ENCODE assay signal across 13 cellular contexts in genomic region chr9:129720181-129720864, GRCh38. TPM values are rescaled to one million over a fixed set of nuclear protein-coding genes. Genes with fewer than 3 reads are reported as not detected.
DNase-seq lines count a peak whose midpoint lies in the region; ATAC-seq and TF ChIP-seq lines count a peak whose summit lies in the region.
"Had no signal": no experiment of that assay in that cellular context is flagged by ENCODE, and none has a peak within 500 bp of the region (broad histone marks: within the 10 kb centered on the region; RNA-seq: fewer than 3 reads in every experiment).

No MANE protein-coding gene starts in this region.

- WGBS in transverse colon (ENCODE audit: low coverage in 1 of 2), 2 donors: 78 to 85% methylated on average over 14 to 31 of the region's 31 CpGs

- no peaks in the 10 kb centered on the region for H3K9me3 Mint-ChIP-seq in MCF 10A (ENCODE audit: unreplicated experiment)
- H3K9me3 Mint-ChIP-seq: stimulated activated effector memory CD8-positive, alpha-beta T cell treated with anti-CD3 and anti-CD28 coated beads, Interleukin-12 subunit alpha, Interleukin-12 subunit beta, amount 100 ng/mL, for 72 hours had no signal

- no peaks in the 10 kb centered on the region for H3K27me3 ChIP-seq in breast epithelium
- no peaks in the 10 kb centered on the region for H3K27me3 ChIP-seq in transverse colon

- no peak overlapping the region for H3K27ac Mint-ChIP-seq in MCF 10A (ENCODE audit: low read depth, unreplicated experiment)
- H3K27ac Mint-ChIP-seq: stimulated activated effector memory CD8-positive, alpha-beta T cell treated with anti-CD3 and anti-CD28 coated beads, Interleukin-12 subunit alpha, Interleukin-12 subunit beta, amount 100 ng/mL, for 72 hours had no signal

- no peak for TF ChIP-seq EP300 in transverse colon (IDR thresholded peaks at IDR 0.05; ENCODE audit: low read depth)

- no peak overlapping the region for H2AFZ ChIP-seq in OCI-LY7 (ENCODE audit: low read length)

- no peak for DNase-seq in MCF 10A (ENCODE audit: unreplicated experiment)
- DNase-seq in breast epithelium (ENCODE audit: low spot score in 2 of 2): no peak
- no peak for DNase-seq in OCI-LY7 (ENCODE audit: low spot score)
- DNase-seq in fibroblast of mammary gland (ENCODE audit: low read depth): no peak
- no peak for DNase-seq in transverse colon
- DNase-seq: anterior cingulate cortex, NCI-H1417 treated with DMSO at 0.1 percent for 48 hours, T1000 had no signal

- H3K4me3 ChIP-seq in breast epithelium (no peak overlapping the region), OCI-LY7 (ENCODE audit: low read depth, low read length, poor library complexity, severe bottlenecking) (no peak overlapping the region), fibroblast of mammary gland (ENCODE audit: control insufficient read depth, low read depth, low read length) (no peak overlapping the region), transverse colon (no peak overlapping the region)

- CTCF ChIA-PET in MCF 10A (lab: Yijun Ruan, JAX) (interaction anchor here (0.6 to 0.7 kb wide), 2 partner anchors 24 to 584 kb away, joined by 3 read pairs; no protein-coding TSS in a partner anchor), OCI-LY7 (lab: Charles Lee; ENCODE audit: unreplicated experiment) (no interaction called here)

- POLR2A ChIA-PET in MCF 10A (lab: Yijun Ruan, JAX): interaction anchor here (0.7 kb wide), 1 partner anchor 43 kb away, joined by 3 read pairs; no protein-coding TSS in a partner anchor
- POLR2A ChIA-PET in OCI-LY7 (lab: Charles Lee): no interaction called here

- ATAC-seq in HG03469 (IDR thresholded peaks at IDR 0.05; ENCODE audit: unreplicated experiment) (no peak), HG02763 (IDR thresholded peaks at IDR 0.05; ENCODE audit: unreplicated experiment) (no peak), esophagus mucosa (no peak)
- ATAC-seq: stimulated activated effector memory CD8-positive, alpha-beta T cell treated with anti-CD3 and anti-CD28 coated beads, Interleukin-12 subunit alpha, Interleukin-12 subunit beta, amount 100 ng/mL, for 72 hours had no signal

- H3K36me3 Mint-ChIP-seq in MCF 10A (ENCODE audit: insufficient read depth, unreplicated experiment): no peaks in the 10 kb centered on the region
- H3K36me3 Mint-ChIP-seq: stimulated activated effector memory CD8-positive, alpha-beta T cell treated with anti-CD3 and anti-CD28 coated beads, Interleukin-12 subunit alpha, Interleukin-12 subunit beta, amount 100 ng/mL, for 72 hours had no signal

- TF ChIP-seq POLR2A in breast epithelium (IDR thresholded peaks at IDR 0.05): no peak
- TF ChIP-seq POLR2A in transverse colon (IDR thresholded peaks at IDR 0.05): no peak

- no peaks in the 10 kb centered on the region for H3K9me2 ChIP-seq in OCI-LY7 (ENCODE audit: insufficient read depth, low read length)

- H3K4me1 Mint-ChIP-seq in MCF 10A (ENCODE audit: insufficient read depth, unreplicated experiment): no peaks in the 10 kb centered on the region
- H3K4me1 Mint-ChIP-seq: stimulated activated effector memory CD8-positive, alpha-beta T cell treated with anti-CD3 and anti-CD28 coated beads, Interleukin-12 subunit alpha, Interleukin-12 subunit beta, amount 100 ng/mL, for 72 hours had no signal

- H3K4me3 Mint-ChIP-seq in MCF 10A (ENCODE audit: unreplicated experiment): no peak overlapping the region
- H3K4me3 Mint-ChIP-seq: stimulated activated effector memory CD8-positive, alpha-beta T cell treated with anti-CD3 and anti-CD28 coated beads, Interleukin-12 subunit alpha, Interleukin-12 subunit beta, amount 100 ng/mL, for 72 hours had no signal

- no TSS peak for BruUV-seq in MCF 10A (replicated peaks; lab: Mats Ljungman, UMichigan)
- BruUV-seq in OCI-LY7 (replicated peaks; lab: Mats Ljungman, UMichigan): no TSS peak

- no peak overlapping the region for H3K4me2 ChIP-seq in OCI-LY7 (ENCODE audit: low read length)

- intact Hi-C loops in MCF 10A (cut with micrococcal nuclease): no loop called here
- intact Hi-C loops in breast epithelium (cut with DNase I; ENCODE audit: low total_unique reads): no loop called here
- intact Hi-C loops in OCI-LY7 (cut with micrococcal nuclease; ENCODE audit: unreplicated experiment): no loop called here
- intact Hi-C loops in transverse colon (cut with DNase I; ENCODE audit: low total_unique reads): no loop called here

- H4K20me1 ChIP-seq in OCI-LY7 (ENCODE audit: insufficient read depth, low read length): no peaks in the 10 kb centered on the region

- H3K27me3 Mint-ChIP-seq in MCF 10A (ENCODE audit: insufficient read depth, unreplicated experiment): peaks cover 14% of the 10 kb centered on the region

- H3K36me3 ChIP-seq in breast epithelium: no peaks in the 10 kb centered on the region
- no peaks in the 10 kb centered on the region for H3K36me3 ChIP-seq in OCI-LY7 (ENCODE audit: insufficient read depth, low read length)
- H3K36me3 ChIP-seq in transverse colon: no peaks in the 10 kb centered on the region

- in situ Hi-C loops in transverse colon (cut with MboI; ENCODE audit: low pct_ligation_motif_present in 1 of 4, low pct_unique_long_range_greater_than_20kb in 1 of 4, low sequenced_read_pairs in 3 of 4): no loop called here

- no peaks in the 10 kb centered on the region for H3K9me3 ChIP-seq in breast epithelium
- no peaks in the 10 kb centered on the region for H3K9me3 ChIP-seq in OCI-LY7 (ENCODE audit: low read length)
- no peaks in the 10 kb centered on the region for H3K9me3 ChIP-seq in transverse colon

- H3K27ac ChIP-seq in breast epithelium: no peak overlapping the region
- no peak overlapping the region for H3K27ac ChIP-seq in OCI-LY7 (ENCODE audit: low read depth, low read length, poor library complexity, severe bottlenecking)
- no peak overlapping the region for H3K27ac ChIP-seq in transverse colon

- peak; percentile 32 for TF ChIP-seq CTCF in MCF 10A (IDR thresholded peaks at IDR 0.05; ENCODE audit: unreplicated experiment)
- TF ChIP-seq CTCF in breast epithelium (IDR thresholded peaks at IDR 0.05): no peak
- peak; percentile 42; the same call in 1 of the 2 replicates for TF ChIP-seq CTCF in OCI-LY7 (conservative IDR thresholded peaks at IDR 0.05; ENCODE audit: low read length)
- peak; percentile 18 for TF ChIP-seq CTCF in fibroblast of mammary gland (conservative IDR thresholded peaks at IDR 0.05; ENCODE audit: control insufficient read depth, insufficient read depth, low read depth, low read length)
- TF ChIP-seq CTCF in transverse colon (IDR thresholded peaks at IDR 0.05): peak in 3 of 5 experiments; percentile 11 to 13 (median 12)

- no peaks in the 10 kb centered on the region for H3K79me2 ChIP-seq in OCI-LY7 (ENCODE audit: insufficient read depth, low read depth, low read length)

- no peaks in the 10 kb centered on the region for H3K4me1 ChIP-seq in breast epithelium
- H3K4me1 ChIP-seq in OCI-LY7 (ENCODE audit: insufficient read depth, low read length, poor library complexity, severe bottlenecking): no peaks in the 10 kb centered on the region
- H3K4me1 ChIP-seq in transverse colon: no peaks in the 10 kb centered on the region

RNA-seq across cellular contexts. Expression of gene PTGES, which starts 32.5 kb away (rescaled TPM):
- 74.0 and 96.6 TPM in 2 replicates for total RNA-seq in MCF 10A (2022)
- 10 to 100 TPM; 21.8 to 36.7 (median 25.3) TPM for total RNA-seq in breast epithelium
- not detected in 2 replicates for total RNA-seq in OCI-LY7 (2014; rRNA removed; shearing (Covaris generic))
- total RNA-seq in OCI-LY7 (2022): not detected in 2 replicates
- total RNA-seq in transverse colon: 10 to 100 TPM in 1 of 4 donors, 1 to 10 TPM in 1, under 1 TPM in 2; 0.75 to 11.0 (median 2.2) TPM
- total RNA-seq in esophagus mucosa: 9.1 TPM
- total RNA-seq: endothelial cell of umbilical vein had no signal

RNA-seq across cellular contexts. Expression of gene PRRX2, which starts 54.9 kb away (rescaled TPM):
- not detected in 2 replicates for total RNA-seq in MCF 10A (2022)
- total RNA-seq in breast epithelium: 10 to 100 TPM in 1 of 3 donors, 1 to 10 TPM in 2; 4.4 to 35.1 (median 9.9) TPM
- total RNA-seq in OCI-LY7 (2014; rRNA removed; shearing (Covaris generic)): not detected in 2 replicates
- total RNA-seq in OCI-LY7 (2022): not detected in 2 replicates
- under 1 TPM in 1 of 4 donors, not detected in 3; 0.41 TPM for total RNA-seq in transverse colon
- 1.5 TPM for total RNA-seq in esophagus mucosa

Comparison
In these comparisons a context has a peak if more than half of its experiments do, and no peak if none do; other contexts are left out.
1. CTCF ChIP-seq: peak in MCF 10A (single experiment), OCI-LY7 (single experiment), fibroblast of mammary gland (single experiment) and transverse colon (3 of 5); none in breast epithelium (0 of 3).